In genomic region chr19:17475541-17476115, GRCh38 we compare ENCODE assay signal across 10 cellular contexts. TPM values are rescaled to one million over a fixed set of nuclear protein-coding genes. Genes with fewer than 3 reads are reported as not detected.
DNase-seq lines count a peak whose midpoint lies in the region; ATAC-seq and TF ChIP-seq lines count a peak whose summit lies in the region.
"Had no signal": no experiment of that assay in that cellular context is flagged by ENCODE, and none has a peak within 500 bp of the region (broad histone marks: within the 10 kb centered on the region; RNA-seq: fewer than 3 reads in every experiment).

No MANE protein-coding gene starts in this region.

- H3K9ac ChIP-seq in mammary epithelial cell (ENCODE audit: insufficient read depth, low read length) = peak overlapping the region; percentile 21
- H3K9ac ChIP-seq: KMS-11 had no signal

- peak overlapping the region; percentile 74 for H3K4me2 ChIP-seq in mammary epithelial cell (ENCODE audit: insufficient read depth, low read depth, low read length)
- H3K4me2 ChIP-seq: KMS-11 had no signal

- H3K9me3 ChIP-seq in mammary epithelial cell (replicated peaks; ENCODE audit: insufficient read depth, low read length) = no peaks in the 10 kb centered on the region

- H4K20me1 ChIP-seq in mammary epithelial cell (ENCODE audit: insufficient read depth, low read length) = no peaks in the 10 kb centered on the region

- peaks cover 29% of the 10 kb centered on the region for H3K4me1 ChIP-seq in mammary epithelial cell (ENCODE audit: insufficient read depth, low read length)

- TF ChIP-seq EP300 in Ishikawa (IDR thresholded peaks at IDR 0.05; ENCODE audit: borderline replicate concordance) = peak; percentile 47; the same call in 1 of the 2 replicates

- CTCF ChIA-PET in mammary epithelial cell (lab: Charles Lee; ENCODE audit: low non-redundant PET) = no interaction called here

- peak overlapping the region; percentile 68 for H2AFZ ChIP-seq in mammary epithelial cell (ENCODE audit: low read depth, low read length)

- dilution Hi-C loops in mammary epithelial cell (cut with HindIII; ENCODE audit: low sequenced_read_pairs) = no loop called here

- H3K4me3 ChIP-seq in mammary epithelial cell (replicated peaks in 1 of 3; ENCODE audit: insufficient read depth in 1 of 3, low read depth in 2 of 3, low read length in 3 of 3) = peak overlapping the region in 1 of 3 experiments; percentile 16

- ATAC-seq in left colon (peak; percentile 24), HG02610 (IDR thresholded peaks at IDR 0.05; ENCODE audit: unreplicated experiment) (no peak)
- ATAC-seq: activated CD4-positive, alpha-beta T cell treated with anti-CD3 and anti-CD28 coated beads for 36 hours had no signal

- WGBS in mammary epithelial cell (ENCODE audit: low coverage, missing lambda C conversion rate) = 3% methylated on average over 9 of the region's 10 CpGs

- DNase-seq in mammary epithelial cell (peak; percentile 95), left colon (no peak), HK-2 (ENCODE audit: unreplicated experiment) (no peak), retina (no peak)
- no peak for DNase-seq in stimulated activated CD4-positive, alpha-beta T cell treated with anti-CD3 and anti-CD28 coated beads, Interleukin-1b, Interleukin-23, amount 100 ng/mL, for 48 hours
- DNase-seq: activated CD4-positive, alpha-beta T cell treated with anti-CD3 and anti-CD28 coated beads for 36 hours had no signal

- H3K36me3 ChIP-seq in mammary epithelial cell (ENCODE audit: insufficient read depth, low read length) = no peaks in the 10 kb centered on the region

- BruUV-seq in mammary epithelial cell (replicated peaks; lab: Mats Ljungman, UMichigan) = no TSS peak

- intact Hi-C loops in mammary epithelial cell (cut with micrococcal nuclease) (no loop called here), left colon (cut with DNase I, micrococcal nuclease) (no loop called here)

- TF ChIP-seq RAD21 in Ishikawa (IDR thresholded peaks at IDR 0.05; ENCODE audit: low read depth) = no peak

- H3K27ac ChIP-seq in mammary epithelial cell (ENCODE audit: insufficient read depth, low read depth, low read length) = peak overlapping the region; percentile 44
- peak overlapping the region; percentile 92 for H3K27ac ChIP-seq in temporal lobe (ENCODE audit: low read depth, low read length)
- H3K27ac ChIP-seq: KMS-11 had no signal

- H3K27me3 ChIP-seq in mammary epithelial cell (ENCODE audit: insufficient read depth, low read length) = no peaks in the 10 kb centered on the region

- in situ Hi-C loops in mammary epithelial cell (cut with MboI; ENCODE audit: low sequenced_read_pairs in 2 of 2) = no loop called here

- peaks cover 63% of the 10 kb centered on the region for H3K79me2 ChIP-seq in mammary epithelial cell (ENCODE audit: insufficient read depth, low read length)

- TF ChIP-seq CTCF in mammary epithelial cell (conservative IDR thresholded peaks at IDR 0.05 in 1 of 2, IDR thresholded peaks at IDR 0.05 in 1 of 2; ENCODE audit: extremely low read depth in 1 of 2, insufficient read depth in 1 of 2, low read depth in 1 of 2, low read length in 2 of 2) = no peak

TF ChIP-seq in Ishikawa, 13 proteins besides CTCF, POLR2A, EP300 and RAD21:
- TF ChIP-seq YY1 (IDR thresholded peaks at IDR 0.05; ENCODE audit: low read depth) (no peak), NFIC (IDR thresholded peaks at IDR 0.05) (peak; percentile 54; the same call in 1 of the 2 replicates), TEAD4 (IDR thresholded peaks at IDR 0.05) (peak; percentile 51; the same call in 1 of the 2 replicates), FOXM1 (IDR thresholded peaks at IDR 0.05; ENCODE audit: borderline replicate concordance, low read depth) (no peak), MAX (IDR thresholded peaks at IDR 0.05) (peak; percentile 56), USF1 (IDR thresholded peaks at IDR 0.05) (0 out of 2 replicates have a peak, but pooled peaks have one; percentile 27)

RNA-seq across cellular contexts. Expression of gene SLC27A1, which starts 5.3 kb away (rescaled TPM):
- 10 to 100 TPM; 42.2 to 90.4 TPM for total RNA-seq in mammary epithelial cell
- polyA plus RNA-seq in mammary epithelial cell = 17.1 TPM
- 13.5 TPM for polyA minus RNA-seq in mammary epithelial cell
- total RNA-seq in left colon = 1 to 10 TPM; 4.8 to 7.1 TPM
- total RNA-seq in temporal lobe = 13.8 TPM

RNA-seq across cellular contexts. Expression of gene NXNL1, which starts 14.9 kb away (rescaled TPM):
- total RNA-seq in mammary epithelial cell (not detected), left colon (not detected), temporal lobe (not detected)
- polyA plus RNA-seq in mammary epithelial cell = not detected
- not detected for polyA minus RNA-seq in mammary epithelial cell
- total RNA-seq: activated CD4-positive, alpha-beta T cell treated with anti-CD3 and anti-CD28 coated beads for 36 hours had no signal

RNA-seq across cellular contexts. Expression of gene TMEM221, which starts 27.2 kb away (rescaled TPM):
- total RNA-seq in mammary epithelial cell (1 to 10 TPM in 1 of 2 donors, under 1 TPM in 1; 0.17 to 1.4 TPM), left colon (under 1 TPM in 1 of 2 donors, not detected in 1; 0.18 TPM), temporal lobe (0.74 TPM)
- 0.35 TPM for polyA plus RNA-seq in mammary epithelial cell
- 2.2 TPM for polyA minus RNA-seq in mammary epithelial cell
- total RNA-seq: activated CD4-positive, alpha-beta T cell treated with anti-CD3 and anti-CD28 coated beads for 36 hours had no signal

RNA-seq across cellular contexts. Expression of gene PGLS, which starts 35.8 kb away (rescaled TPM):
- total RNA-seq in mammary epithelial cell = 100 to 1,000 TPM in 1 of 2 donors, 10 to 100 TPM in 1; 57.2 to 101 TPM
- 56.6 TPM for polyA plus RNA-seq in mammary epithelial cell
- 68.2 TPM for polyA minus RNA-seq in mammary epithelial cell
- 100 to 1,000 TPM in 1 of 2 donors, 10 to 100 TPM in 1; 89.8 to 100 TPM for total RNA-seq in left colon
- 25.8 TPM for total RNA-seq in temporal lobe

RNA-seq across cellular contexts. Expression of gene MVB12A, which starts 55.8 kb away (rescaled TPM):
- total RNA-seq in mammary epithelial cell (10 to 100 TPM; 32.2 to 50.1 TPM), left colon (10 to 100 TPM; 54.4 to 60.7 TPM), temporal lobe (15.5 TPM)
- 57.2 TPM for polyA plus RNA-seq in mammary epithelial cell
- 35.2 TPM for polyA minus RNA-seq in mammary epithelial cell
